In the genomic region with DNA sequence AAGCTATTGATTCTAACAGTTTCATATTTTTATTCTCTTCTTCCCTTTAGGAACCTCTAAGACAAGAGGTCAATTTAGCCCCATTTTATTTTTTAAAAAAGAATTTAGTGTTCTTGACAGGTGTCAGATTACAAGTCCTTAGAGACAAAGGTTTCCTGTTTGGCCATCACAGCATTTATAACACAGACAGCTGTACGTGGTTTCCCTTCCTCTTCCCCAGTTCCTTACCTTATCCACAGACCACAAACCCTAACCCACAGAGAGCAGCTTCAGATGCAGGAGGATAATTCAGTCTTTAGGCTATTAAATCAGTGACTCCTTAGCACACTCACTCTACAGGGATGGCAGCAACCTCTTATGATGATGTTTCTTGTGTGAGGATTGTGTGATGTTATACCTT, we compare ENCODE assay signal across 1 cellular context.
TF ChIP-seq lines count a peak whose summit lies in the region.

No MANE protein-coding gene starts in this region.

TF ChIP-seq in WTC11, 78 proteins besides CTCF, POLR2A, EP300 and RAD21 (continued from another document):
- no peak for TF ChIP-seq PRDM15 (CRISPR knock-in tag; IDR thresholded peaks at IDR 0.05)
- TF ChIP-seq, protein P1, sequence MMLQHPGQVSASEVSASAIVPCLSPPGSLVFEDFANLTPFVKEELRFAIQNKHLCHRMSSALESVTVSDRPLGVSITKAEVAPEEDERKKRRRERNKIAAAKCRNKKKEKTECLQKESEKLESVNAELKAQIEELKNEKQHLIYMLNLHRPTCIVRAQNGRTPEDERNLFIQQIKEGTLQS (CRISPR knock-in tag; conservative IDR thresholded peaks at IDR 0.05) = no peak
- TF ChIP-seq NFE2L1 (CRISPR knock-in tag; IDR thresholded peaks at IDR 0.05) = no peak
- TF ChIP-seq MLX (CRISPR knock-in tag; IDR thresholded peaks at IDR 0.05) = no peak
- no peak for TF ChIP-seq ZBTB21 (CRISPR knock-in tag; IDR thresholded peaks at IDR 0.05; ENCODE audit: borderline replicate concordance)
- no peak for TF ChIP-seq ETV6 (CRISPR knock-in tag; IDR thresholded peaks at IDR 0.05)
- TF ChIP-seq ZNF532 (CRISPR knock-in tag; IDR thresholded peaks at IDR 0.05; ENCODE audit: borderline replicate concordance) = no peak
- TF ChIP-seq SMAD4 (CRISPR knock-in tag; IDR thresholded peaks at IDR 0.05) = no peak
